ENCODE assay signal across 1 cellular context in the genomic region with DNA sequence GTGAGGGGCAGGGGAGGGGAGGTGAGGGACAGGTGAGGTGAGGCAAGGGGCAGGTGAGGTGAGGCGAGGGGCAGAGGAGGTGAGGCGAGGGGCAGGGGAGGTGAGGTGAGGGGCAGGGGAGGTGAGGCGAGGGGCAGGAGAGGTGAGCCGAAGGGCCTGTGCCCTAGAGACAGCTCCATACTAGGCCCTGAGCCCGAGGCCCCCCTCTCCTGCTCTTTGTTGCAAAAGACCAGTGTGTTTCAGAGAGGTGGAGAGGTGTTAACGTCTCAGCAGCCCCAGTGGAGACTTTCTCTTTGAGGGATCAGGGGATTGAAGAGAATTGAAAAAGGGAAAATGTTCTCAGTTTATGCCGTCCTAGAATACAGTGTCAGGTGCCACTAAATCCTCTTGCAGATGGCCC.
TF ChIP-seq lines count a peak whose summit lies in the region.

No MANE protein-coding gene starts in this region.

TF ChIP-seq in IMR-90, 13 proteins besides CTCF, POLR2A, EP300 and RAD21:
- no peak for TF ChIP-seq MAFK (IDR thresholded peaks at IDR 0.05; ENCODE audit: low read depth, low read length)
- no peak for TF ChIP-seq MXI1 (IDR thresholded peaks at IDR 0.05; ENCODE audit: borderline replicate concordance, low read depth, low read length)
- TF ChIP-seq MAZ (IDR thresholded peaks at IDR 0.05; ENCODE audit: borderline replicate concordance, low read depth, low read length): no peak
